ENCODE assay signal across 1 cellular context in the genomic region with DNA sequence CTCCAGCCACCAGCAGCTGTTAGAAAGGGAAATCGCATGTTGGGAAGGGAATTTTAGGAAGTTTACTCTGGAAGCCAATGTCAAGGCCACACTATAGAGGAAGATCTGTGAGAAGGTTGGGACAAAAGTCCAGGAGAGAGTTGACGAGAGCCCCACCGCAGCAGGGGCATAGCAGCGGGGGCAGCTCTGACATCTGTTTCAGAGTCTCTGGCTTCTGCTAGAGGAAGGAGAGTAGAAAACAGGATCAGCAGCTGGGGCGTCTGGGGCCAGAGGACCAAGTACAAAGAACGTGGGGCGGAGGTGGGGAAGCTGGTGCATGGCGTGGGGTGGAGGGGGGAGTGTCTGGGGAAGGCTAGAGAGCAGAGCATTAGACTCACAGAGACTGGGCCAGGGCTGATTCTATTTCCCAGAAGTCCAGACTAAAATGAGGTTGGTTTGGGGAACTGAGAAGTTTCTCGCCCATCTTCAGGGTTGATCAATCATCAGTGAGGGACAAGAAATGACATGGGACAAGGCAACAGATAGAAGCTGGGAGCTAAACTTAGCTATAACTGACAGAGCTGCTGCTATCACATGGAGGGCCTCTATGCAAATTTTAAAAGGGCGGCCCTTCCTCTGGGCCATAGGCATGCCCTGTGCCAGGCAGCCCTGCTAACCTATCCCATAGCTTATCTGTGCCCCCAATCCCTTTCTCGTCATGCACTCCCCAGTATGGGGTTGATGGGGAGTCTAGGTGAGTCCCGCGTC.
TF ChIP-seq lines count a peak whose summit lies in the region.

No MANE protein-coding gene starts in this region.

TF ChIP-seq in HepG2, 621 proteins besides CTCF, POLR2A, EP300 and RAD21 (continued from another document and continues in another):
- TF ChIP-seq, protein P1, sequence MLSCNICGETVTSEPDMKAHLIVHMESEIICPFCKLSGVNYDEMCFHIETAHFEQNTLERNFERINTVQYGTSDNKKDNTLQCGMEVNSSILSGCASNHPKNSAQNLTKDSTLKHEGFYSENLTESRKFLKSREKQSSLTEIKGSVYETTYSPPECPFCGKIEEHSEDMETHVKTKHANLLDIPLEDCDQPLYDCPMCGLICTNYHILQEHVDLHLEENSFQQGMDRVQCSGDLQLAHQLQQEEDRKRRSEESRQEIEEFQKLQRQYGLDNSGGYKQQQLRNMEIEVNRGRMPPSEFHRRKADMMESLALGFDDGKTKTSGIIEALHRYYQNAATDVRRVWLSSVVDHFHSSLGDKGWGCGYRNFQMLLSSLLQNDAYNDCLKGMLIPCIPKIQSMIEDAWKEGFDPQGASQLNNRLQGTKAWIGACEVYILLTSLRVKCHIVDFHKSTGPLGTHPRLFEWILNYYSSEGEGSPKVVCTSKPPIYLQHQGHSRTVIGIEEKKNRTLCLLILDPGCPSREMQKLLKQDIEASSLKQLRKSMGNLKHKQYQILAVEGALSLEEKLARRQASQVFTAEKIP (CRISPR knock-in tag; IDR thresholded peaks at IDR 0.05; ENCODE audit: borderline replicate concordance), result no peak
- TF ChIP-seq ZNF530 (CRISPR knock-in tag; IDR thresholded peaks at IDR 0.05; ENCODE audit: low read depth) (no peak), ZSCAN30 (CRISPR knock-in tag; IDR thresholded peaks at IDR 0.05) (no peak), NFYB (CRISPR knock-in tag; IDR thresholded peaks at IDR 0.05) (no peak), ARNT2 (CRISPR knock-in tag; IDR thresholded peaks at IDR 0.05; ENCODE audit: low read depth) (no peak; the same call in 1 of the 2 replicates), REPIN1 (CRISPR knock-in tag; IDR thresholded peaks at IDR 0.05; ENCODE audit: borderline replicate concordance, low read depth) (no peak), KLF11 (CRISPR knock-in tag; IDR thresholded peaks at IDR 0.05) (no peak), GATAD2A (CRISPR knock-in tag; IDR thresholded peaks at IDR 0.05) (peak; percentile 59; the same call in 1 of the 2 replicates), DMAP1 (CRISPR knock-in tag; IDR thresholded peaks at IDR 0.05) (no peak), KLF16 (CRISPR knock-in tag; IDR thresholded peaks at IDR 0.05) (no peak; a peak in 1 of 4 replicates), ATM (IDR thresholded peaks at IDR 0.05; ENCODE audit: borderline replicate concordance) (no peak), HNF4G (IDR thresholded peaks at IDR 0.05; ENCODE audit: borderline replicate concordance, low read depth, low read length) (no peak), HNF4G (CRISPR knock-in tag; IDR thresholded peaks at IDR 0.05; ENCODE audit: borderline replicate concordance, low read depth) (peak; percentile 50; the same call in 1 of the 2 replicates), HMGA1 (CRISPR knock-in tag; conservative IDR thresholded peaks at IDR 0.05) (no peak), TBX2 (CRISPR knock-in tag; IDR thresholded peaks at IDR 0.05; ENCODE audit: borderline replicate concordance) (no peak), U2AF2 (IDR thresholded peaks at IDR 0.05; ENCODE audit: low read depth, low read length) (no peak), TBL1XR1 (IDR thresholded peaks at IDR 0.05; ENCODE audit: borderline replicate concordance, low read length, partially characterized antibody) (peak; percentile 25), ARHGAP35 (CRISPR knock-in tag; IDR thresholded peaks at IDR 0.05; ENCODE audit: borderline replicate concordance) (no peak), ZMYM4 (CRISPR knock-in tag; IDR thresholded peaks at IDR 0.05) (0 out of 2 replicates have a peak, but pooled peaks have one; percentile 31), KLF9 (CRISPR knock-in tag; IDR thresholded peaks at IDR 0.05; ENCODE audit: low read depth) (peak; percentile 20), KDM4B (CRISPR knock-in tag; IDR thresholded peaks at IDR 0.05) (no peak), MYNN (CRISPR knock-in tag; IDR thresholded peaks at IDR 0.05; ENCODE audit: low read depth) (no peak)
- TF ChIP-seq, protein P2, sequence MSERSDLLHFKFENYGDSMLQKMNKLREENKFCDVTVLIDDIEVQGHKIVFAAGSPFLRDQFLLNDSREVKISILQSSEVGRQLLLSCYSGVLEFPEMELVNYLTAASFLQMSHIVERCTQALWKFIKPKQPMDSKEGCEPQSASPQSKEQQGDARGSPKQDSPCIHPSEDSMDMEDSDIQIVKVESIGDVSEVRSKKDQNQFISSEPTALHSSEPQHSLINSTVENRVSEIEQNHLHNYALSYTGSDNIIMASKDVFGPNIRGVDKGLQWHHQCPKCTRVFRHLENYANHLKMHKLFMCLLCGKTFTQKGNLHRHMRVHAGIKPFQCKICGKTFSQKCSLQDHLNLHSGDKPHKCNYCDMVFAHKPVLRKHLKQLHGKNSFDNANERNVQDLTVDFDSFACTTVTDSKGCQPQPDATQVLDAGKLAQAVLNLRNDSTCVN (CRISPR knock-in tag; IDR thresholded peaks at IDR 0.05; ENCODE audit: borderline replicate concordance), result no peak
- TF ChIP-seq, protein P3, sequence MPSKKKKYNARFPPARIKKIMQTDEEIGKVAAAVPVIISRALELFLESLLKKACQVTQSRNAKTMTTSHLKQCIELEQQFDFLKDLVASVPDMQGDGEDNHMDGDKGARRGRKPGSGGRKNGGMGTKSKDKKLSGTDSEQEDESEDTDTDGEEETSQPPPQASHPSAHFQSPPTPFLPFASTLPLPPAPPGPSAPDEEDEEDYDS (CRISPR knock-in tag; IDR thresholded peaks at IDR 0.05), result no peak; the same call in 1 of the 2 replicates
- TF ChIP-seq, protein P4, sequence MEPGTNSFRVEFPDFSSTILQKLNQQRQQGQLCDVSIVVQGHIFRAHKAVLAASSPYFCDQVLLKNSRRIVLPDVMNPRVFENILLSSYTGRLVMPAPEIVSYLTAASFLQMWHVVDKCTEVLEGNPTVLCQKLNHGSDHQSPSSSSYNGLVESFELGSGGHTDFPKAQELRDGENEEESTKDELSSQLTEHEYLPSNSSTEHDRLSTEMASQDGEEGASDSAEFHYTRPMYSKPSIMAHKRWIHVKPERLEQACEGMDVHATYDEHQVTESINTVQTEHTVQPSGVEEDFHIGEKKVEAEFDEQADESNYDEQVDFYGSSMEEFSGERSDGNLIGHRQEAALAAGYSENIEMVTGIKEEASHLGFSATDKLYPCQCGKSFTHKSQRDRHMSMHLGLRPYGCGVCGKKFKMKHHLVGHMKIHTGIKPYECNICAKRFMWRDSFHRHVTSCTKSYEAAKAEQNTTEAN (CRISPR knock-in tag; conservative IDR thresholded peaks at IDR 0.05), result peak; percentile 73; the same call in 1 of the 2 replicates
- TF ChIP-seq, protein P5, sequence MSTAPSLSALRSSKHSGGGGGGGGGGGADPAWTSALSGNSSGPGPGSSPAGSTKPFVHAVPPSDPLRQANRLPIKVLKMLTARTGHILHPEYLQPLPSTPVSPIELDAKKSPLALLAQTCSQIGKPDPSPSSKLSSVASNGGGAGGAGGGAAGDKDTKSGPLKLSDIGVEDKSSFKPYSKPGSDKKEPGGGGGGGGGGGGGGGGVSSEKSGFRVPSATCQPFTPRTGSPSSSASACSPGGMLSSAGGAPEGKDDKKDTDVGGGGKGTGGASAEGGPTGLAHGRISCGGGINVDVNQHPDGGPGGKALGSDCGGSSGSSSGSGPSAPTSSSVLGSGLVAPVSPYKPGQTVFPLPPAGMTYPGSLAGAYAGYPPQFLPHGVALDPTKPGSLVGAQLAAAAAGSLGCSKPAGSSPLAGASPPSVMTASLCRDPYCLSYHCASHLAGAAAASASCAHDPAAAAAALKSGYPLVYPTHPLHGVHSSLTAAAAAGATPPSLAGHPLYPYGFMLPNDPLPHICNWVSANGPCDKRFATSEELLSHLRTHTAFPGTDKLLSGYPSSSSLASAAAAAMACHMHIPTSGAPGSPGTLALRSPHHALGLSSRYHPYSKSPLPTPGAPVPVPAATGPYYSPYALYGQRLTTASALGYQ (CRISPR knock-in tag; IDR thresholded peaks at IDR 0.05), result peak; percentile 76; the same call in 1 of the 2 replicates
- TF ChIP-seq, protein P6, sequence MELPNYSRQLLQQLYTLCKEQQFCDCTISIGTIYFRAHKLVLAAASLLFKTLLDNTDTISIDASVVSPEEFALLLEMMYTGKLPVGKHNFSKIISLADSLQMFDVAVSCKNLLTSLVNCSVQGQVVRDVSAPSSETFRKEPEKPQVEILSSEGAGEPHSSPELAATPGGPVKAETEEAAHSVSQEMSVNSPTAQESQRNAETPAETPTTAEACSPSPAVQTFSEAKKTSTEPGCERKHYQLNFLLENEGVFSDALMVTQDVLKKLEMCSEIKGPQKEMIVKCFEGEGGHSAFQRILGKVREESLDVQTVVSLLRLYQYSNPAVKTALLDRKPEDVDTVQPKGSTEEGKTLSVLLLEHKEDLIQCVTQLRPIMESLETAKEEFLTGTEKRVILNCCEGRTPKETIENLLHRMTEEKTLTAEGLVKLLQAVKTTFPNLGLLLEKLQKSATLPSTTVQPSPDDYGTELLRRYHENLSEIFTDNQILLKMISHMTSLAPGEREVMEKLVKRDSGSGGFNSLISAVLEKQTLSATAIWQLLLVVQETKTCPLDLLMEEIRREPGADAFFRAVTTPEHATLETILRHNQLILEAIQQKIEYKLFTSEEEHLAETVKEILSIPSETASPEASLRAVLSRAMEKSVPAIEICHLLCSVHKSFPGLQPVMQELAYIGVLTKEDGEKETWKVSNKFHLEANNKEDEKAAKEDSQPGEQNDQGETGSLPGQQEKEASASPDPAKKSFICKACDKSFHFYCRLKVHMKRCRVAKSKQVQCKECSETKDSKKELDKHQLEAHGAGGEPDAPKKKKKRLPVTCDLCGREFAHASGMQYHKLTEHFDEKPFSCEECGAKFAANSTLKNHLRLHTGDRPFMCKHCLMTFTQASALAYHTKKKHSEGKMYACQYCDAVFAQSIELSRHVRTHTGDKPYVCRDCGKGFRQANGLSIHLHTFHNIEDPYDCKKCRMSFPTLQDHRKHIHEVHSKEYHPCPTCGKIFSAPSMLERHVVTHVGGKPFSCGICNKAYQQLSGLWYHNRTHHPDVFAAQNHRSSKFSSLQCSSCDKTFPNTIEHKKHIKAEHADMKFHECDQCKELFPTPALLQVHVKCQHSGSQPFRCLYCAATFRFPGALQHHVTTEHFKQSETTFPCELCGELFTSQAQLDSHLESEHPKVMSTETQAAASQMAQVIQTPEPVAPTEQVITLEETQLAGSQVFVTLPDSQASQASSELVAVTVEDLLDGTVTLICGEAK (IDR thresholded peaks at IDR 0.05), result no peak
- TF ChIP-seq, protein P6 (CRISPR knock-in tag; IDR thresholded peaks at IDR 0.05), result peak; percentile 16; the same call in 1 of the 2 replicates
- TF ChIP-seq, protein P7, sequence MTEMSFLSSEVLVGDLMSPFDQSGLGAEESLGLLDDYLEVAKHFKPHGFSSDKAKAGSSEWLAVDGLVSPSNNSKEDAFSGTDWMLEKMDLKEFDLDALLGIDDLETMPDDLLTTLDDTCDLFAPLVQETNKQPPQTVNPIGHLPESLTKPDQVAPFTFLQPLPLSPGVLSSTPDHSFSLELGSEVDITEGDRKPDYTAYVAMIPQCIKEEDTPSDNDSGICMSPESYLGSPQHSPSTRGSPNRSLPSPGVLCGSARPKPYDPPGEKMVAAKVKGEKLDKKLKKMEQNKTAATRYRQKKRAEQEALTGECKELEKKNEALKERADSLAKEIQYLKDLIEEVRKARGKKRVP (CRISPR knock-in tag; IDR thresholded peaks at IDR 0.05), result no peak
- TF ChIP-seq, protein P8, sequence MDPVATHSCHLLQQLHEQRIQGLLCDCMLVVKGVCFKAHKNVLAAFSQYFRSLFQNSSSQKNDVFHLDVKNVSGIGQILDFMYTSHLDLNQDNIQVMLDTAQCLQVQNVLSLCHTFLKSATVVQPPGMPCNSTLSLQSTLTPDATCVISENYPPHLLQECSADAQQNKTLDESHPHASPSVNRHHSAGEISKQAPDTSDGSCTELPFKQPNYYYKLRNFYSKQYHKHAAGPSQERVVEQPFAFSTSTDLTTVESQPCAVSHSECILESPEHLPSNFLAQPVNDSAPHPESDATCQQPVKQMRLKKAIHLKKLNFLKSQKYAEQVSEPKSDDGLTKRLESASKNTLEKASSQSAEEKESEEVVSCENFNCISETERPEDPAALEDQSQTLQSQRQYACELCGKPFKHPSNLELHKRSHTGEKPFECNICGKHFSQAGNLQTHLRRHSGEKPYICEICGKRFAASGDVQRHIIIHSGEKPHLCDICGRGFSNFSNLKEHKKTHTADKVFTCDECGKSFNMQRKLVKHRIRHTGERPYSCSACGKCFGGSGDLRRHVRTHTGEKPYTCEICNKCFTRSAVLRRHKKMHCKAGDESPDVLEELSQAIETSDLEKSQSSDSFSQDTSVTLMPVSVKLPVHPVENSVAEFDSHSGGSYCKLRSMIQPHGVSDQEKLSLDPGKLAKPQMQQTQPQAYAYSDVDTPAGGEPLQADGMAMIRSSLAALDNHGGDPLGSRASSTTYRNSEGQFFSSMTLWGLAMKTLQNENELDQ (CRISPR knock-in tag; IDR thresholded peaks at IDR 0.05; ENCODE audit: borderline replicate concordance), result no peak
